ENCODE assay signal across 8 cellular contexts in genomic region chr14:91947196-91948184, GRCh38. TPM values are rescaled to one million over a fixed set of nuclear protein-coding genes. Genes with fewer than 3 reads are reported as not detected.
A peak's percentile ranks its signal among the peaks of the same experiment; 100 is the strongest.
DNase-seq lines count a peak whose midpoint lies in the region; ATAC-seq, FAIRE-seq and TF ChIP-seq lines count a peak whose summit lies in the region.

Gene FBLN5 (minus strand): TSS chr14:91947694. CDS start chr14:91947229, 465 bp downstream.

- peak within 1 kb of the TSS; percentile 80 for H3K4me3 Mint-ChIP-seq in Calu3 (ENCODE audit: low read depth, unreplicated experiment)
- peak within 1 kb of the TSS; percentile 92 for H3K4me3 Mint-ChIP-seq in activated naive CD8-positive, alpha-beta T cell

- intact Hi-C loops in Calu3 (cut with micrococcal nuclease; ENCODE audit: unreplicated experiment) (no loop called here), heart left ventricle (cut with DNase I) (no loop called here), pancreas (cut with DNase I) (no loop called here), aorta (cut with DNase I) (loop anchor here (2.0 to 5.0 kb wide), 3 partner anchors 35 to 51 kb away; no protein-coding TSS in a partner anchor)

- BruUV-seq in Calu3 (replicated peaks; lab: Mats Ljungman, UMichigan): no TSS peak

- H3K27ac Mint-ChIP-seq in Calu3 (ENCODE audit: unreplicated experiment): no peak within 1 kb of the TSS
- H3K27ac Mint-ChIP-seq in activated naive CD8-positive, alpha-beta T cell: no peak within 1 kb of the TSS

- no peak for TF ChIP-seq POLR2A in heart left ventricle (IDR thresholded peaks at IDR 0.05)

- CTCF ChIA-PET in Calu3 (lab: Charles Lee): no interaction called here

- no peak for FAIRE-seq in pancreas (lab: Jason Lieb, UNC)

- H3K9me3 ChIP-seq in heart left ventricle: no peaks in the 10 kb centered on the region
- H3K9me3 ChIP-seq in pancreas: no peaks in the 10 kb centered on the region
- H3K9me3 ChIP-seq in aorta (ENCODE audit: control insufficient read depth, low read length): no peaks in the 10 kb centered on the region

- H3K36me3 ChIP-seq in heart left ventricle (no peaks in the 10 kb centered on the region), pancreas (no peaks in the 10 kb centered on the region), aorta (ENCODE audit: control insufficient read depth in 1 of 2, insufficient read depth in 2 of 2, low read length in 1 of 2) (no peaks in the 10 kb centered on the region)

- no peak for TF ChIP-seq CTCF in Calu3 (IDR thresholded peaks at IDR 0.05; ENCODE audit: unreplicated experiment)
- TF ChIP-seq CTCF in heart left ventricle (IDR thresholded peaks at IDR 0.05): no peak
- no peak for TF ChIP-seq CTCF in pancreas (IDR thresholded peaks at IDR 0.05)
- TF ChIP-seq CTCF in GM20000 (IDR thresholded peaks at IDR 0.05; ENCODE audit: extremely low read depth, missing control alignments): no peak

- H3K4me3 ChIP-seq in heart left ventricle: peak within 1 kb of the TSS; percentile 7 to 80 (median 59)
- H3K4me3 ChIP-seq in pancreas: peak within 1 kb of the TSS; percentile 36 to 72 (median 43)
- H3K4me3 ChIP-seq in aorta (ENCODE audit: low read length in 2 of 2): peak within 1 kb of the TSS; percentile 100

- H3K27me3 Mint-ChIP-seq in Calu3 (ENCODE audit: unreplicated experiment): peaks cover 35% of the 10 kb centered on the region
- peaks cover 12% of the 10 kb centered on the region for H3K27me3 Mint-ChIP-seq in activated naive CD8-positive, alpha-beta T cell

- H3K27me3 ChIP-seq in heart left ventricle: peaks cover 0 to 14% (median 4%) of the 10 kb centered on the region in 9 donors
- no peaks in the 10 kb centered on the region for H3K27me3 ChIP-seq in pancreas
- no peaks in the 10 kb centered on the region for H3K27me3 ChIP-seq in aorta (ENCODE audit: control insufficient read depth in 1 of 2, insufficient read depth in 2 of 2, low read length in 1 of 2)

- H3K27ac ChIP-seq in heart left ventricle (peak within 1 kb of the TSS; percentile 17 to 83 (median 72)), pancreas (peak within 1 kb of the TSS in 1 of 4 donors; percentile 37), aorta (ENCODE audit: low read depth in 1 of 2, low read length in 2 of 2) (peak within 1 kb of the TSS; percentile 71 to 98)

- no peaks in the 10 kb centered on the region for H3K4me1 Mint-ChIP-seq in Calu3 (ENCODE audit: low read depth, unreplicated experiment)
- H3K4me1 Mint-ChIP-seq in activated naive CD8-positive, alpha-beta T cell (ENCODE audit: low read depth): peaks cover 12% of the 10 kb centered on the region

- peaks cover 0 to 15% (median 3%) of the 10 kb centered on the region in 12 donors for H3K4me1 ChIP-seq in heart left ventricle
- H3K4me1 ChIP-seq in pancreas: no peaks in the 10 kb centered on the region
- peaks cover 0 to 2% of the 10 kb centered on the region in 2 donors for H3K4me1 ChIP-seq in aorta (ENCODE audit: control insufficient read depth in 1 of 2, insufficient read depth in 2 of 2, low read length in 2 of 2)

- WGBS in heart left ventricle, 4 donors: 2 to 3% (median 3%) methylated on average over 42 to 78 of the region's 78 CpGs
- WGBS in pancreas, 2 donors: 1% methylated on average over 76 to 78 of the region's 78 CpGs
- WGBS in aorta, 2 donors: 1% methylated on average over 70 to 78 of the region's 78 CpGs

- DNase-seq in Calu3: peak; percentile 18
- DNase-seq in OCI-M1 (lab: John Stamatoyannopoulos, UW): peak; percentile 2
- DNase-seq in heart left ventricle: peak; percentile 62 to 85 (median 69)
- DNase-seq in pancreas: peak; percentile 57 to 80 (median 70)
- peak; percentile 83 to 89 for DNase-seq in aorta
- DNase-seq in GM20000 (ENCODE audit: low spot score): no peak

- H3K36me3 Mint-ChIP-seq in Calu3 (ENCODE audit: insufficient read depth, unreplicated experiment): peaks cover 9% of the 10 kb centered on the region
- H3K36me3 Mint-ChIP-seq in activated naive CD8-positive, alpha-beta T cell: peaks cover 3% of the 10 kb centered on the region

- no peaks in the 10 kb centered on the region for H3K9me3 Mint-ChIP-seq in Calu3 (ENCODE audit: low read depth, unreplicated experiment)
- no peaks in the 10 kb centered on the region for H3K9me3 Mint-ChIP-seq in activated naive CD8-positive, alpha-beta T cell (ENCODE audit: low read depth)

- peak; percentile 62 to 93 (median 86) for ATAC-seq in heart left ventricle
- ATAC-seq in pancreas: peak; percentile 81 to 88 (median 87)
- ATAC-seq in aorta (ENCODE audit: low FRiP score): peak; percentile 88
- no peak for ATAC-seq in GM19324 (IDR thresholded peaks at IDR 0.05; ENCODE audit: low FRiP score, unreplicated experiment)

RNA-seq across cellular contexts. Expression of gene FBLN5, which starts in this region (rescaled TPM):
- total RNA-seq in Calu3 (2022): 0.39 and 0.90 TPM in 2 replicates
- total RNA-seq in heart left ventricle: 100 to 1,000 TPM in 1 of 9 donors, 10 to 100 TPM in 8; 26.6 to 129 (median 40.3) TPM
- polyA plus RNA-seq in heart left ventricle: 10 to 100 TPM; 26.0 to 33.3 TPM
- total RNA-seq in pancreas: 10 to 100 TPM; 11.5 to 34.3 (median 23.3) TPM
- 10 to 100 TPM; 21.4 to 22.5 TPM for polyA plus RNA-seq in pancreas
- total RNA-seq in aorta: 100 to 1,000 TPM; 407 to 431 TPM
- polyA plus RNA-seq in aorta: 100 to 1,000 TPM; 375 to 735 TPM

Comparison
In these comparisons a context has a peak if more than half of its experiments do, and no peak if none do; other contexts are left out.
1. RNA of gene FBLN5 (polyA plus RNA-seq): 375 to 735 TPM in aorta; 26.0 to 33.3 TPM in heart left ventricle and 21.4 to 22.5 TPM in pancreas; every median in the first group is over 10 times any median in the second.
2. Peak in DNase-seq in Calu3; RNA of the gene not detected or under 1 TPM.
3. H3K4me3 ChIP-seq: peak in every context shown above with its lines; median percentile 100 in aorta; 59 in heart left ventricle; 43 in pancreas.
4. intact Hi-C loops: an anchor here in aorta (2.0 to 5.0 kb wide); none called in Calu3, heart left ventricle and pancreas.